ENCODE assay signal across 1 cellular context in genomic region chr4:88320780-88321373, GRCh38.
TF ChIP-seq lines count a peak whose summit lies in the region.

No MANE protein-coding gene starts in this region.

TF ChIP-seq in SK-N-SH treated with all-trans-retinoic acid at 6 μM for 48 hours, 23 proteins besides CTCF, POLR2A, EP300 and RAD21 (continued from another document):
- TF ChIP-seq, protein P1, sequence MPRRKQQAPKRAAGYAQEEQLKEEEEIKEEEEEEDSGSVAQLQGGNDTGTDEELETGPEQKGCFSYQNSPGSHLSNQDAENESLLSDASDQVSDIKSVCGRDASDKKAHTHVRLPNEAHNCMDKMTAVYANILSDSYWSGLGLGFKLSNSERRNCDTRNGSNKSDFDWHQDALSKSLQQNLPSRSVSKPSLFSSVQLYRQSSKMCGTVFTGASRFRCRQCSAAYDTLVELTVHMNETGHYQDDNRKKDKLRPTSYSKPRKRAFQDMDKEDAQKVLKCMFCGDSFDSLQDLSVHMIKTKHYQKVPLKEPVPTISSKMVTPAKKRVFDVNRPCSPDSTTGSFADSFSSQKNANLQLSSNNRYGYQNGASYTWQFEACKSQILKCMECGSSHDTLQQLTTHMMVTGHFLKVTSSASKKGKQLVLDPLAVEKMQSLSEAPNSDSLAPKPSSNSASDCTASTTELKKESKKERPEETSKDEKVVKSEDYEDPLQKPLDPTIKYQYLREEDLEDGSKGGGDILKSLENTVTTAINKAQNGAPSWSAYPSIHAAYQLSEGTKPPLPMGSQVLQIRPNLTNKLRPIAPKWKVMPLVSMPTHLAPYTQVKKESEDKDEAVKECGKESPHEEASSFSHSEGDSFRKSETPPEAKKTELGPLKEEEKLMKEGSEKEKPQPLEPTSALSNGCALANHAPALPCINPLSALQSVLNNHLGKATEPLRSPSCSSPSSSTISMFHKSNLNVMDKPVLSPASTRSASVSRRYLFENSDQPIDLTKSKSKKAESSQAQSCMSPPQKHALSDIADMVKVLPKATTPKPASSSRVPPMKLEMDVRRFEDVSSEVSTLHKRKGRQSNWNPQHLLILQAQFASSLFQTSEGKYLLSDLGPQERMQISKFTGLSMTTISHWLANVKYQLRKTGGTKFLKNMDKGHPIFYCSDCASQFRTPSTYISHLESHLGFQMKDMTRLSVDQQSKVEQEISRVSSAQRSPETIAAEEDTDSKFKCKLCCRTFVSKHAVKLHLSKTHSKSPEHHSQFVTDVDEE (CRISPR knock-in tag; IDR thresholded peaks at IDR 0.05), result no peak
- TF ChIP-seq ZFP30 (CRISPR knock-in tag; IDR thresholded peaks at IDR 0.05) (no peak), TOX (CRISPR knock-in tag; IDR thresholded peaks at IDR 0.05; ENCODE audit: borderline replicate concordance) (no peak), ESRRG (CRISPR knock-in tag; IDR thresholded peaks at IDR 0.05) (no peak), ISL1 (CRISPR knock-in tag; IDR thresholded peaks at IDR 0.05) (no peak), CSDC2 (CRISPR knock-in tag; IDR thresholded peaks at IDR 0.05) (no peak), SNAI2 (CRISPR knock-in tag; IDR thresholded peaks at IDR 0.05) (no peak), PPARA (CRISPR knock-in tag; IDR thresholded peaks at IDR 0.05; ENCODE audit: borderline replicate concordance) (no peak), TCF4 (CRISPR knock-in tag; IDR thresholded peaks at IDR 0.05; ENCODE audit: borderline replicate concordance) (no peak), BACH2 (CRISPR knock-in tag; IDR thresholded peaks at IDR 0.05; ENCODE audit: borderline replicate concordance) (no peak)
TF ChIP-seq in SK-N-SH treated with all-trans-retinoic acid at 6 μM for 48 hours: peak in this region for 0.
